Comparison of ENCODE assay signal across 10 cellular contexts in genomic region chr20:460707-461106, GRCh38. TPM values are rescaled to one million over a fixed set of nuclear protein-coding genes. Genes with fewer than 3 reads are reported as not detected.
A peak's percentile ranks its signal among the peaks of the same experiment; 100 is the strongest.
DNase-seq lines count a peak whose midpoint lies in the region; ATAC-seq and TF ChIP-seq lines count a peak whose summit lies in the region.
"Had no signal": no experiment of that assay in that cellular context is flagged by ENCODE, and none has a peak within 500 bp of the region (broad histone marks: within the 10 kb centered on the region; RNA-seq: fewer than 3 reads in every experiment).

No MANE protein-coding gene starts in this region.

- H3K9me2 ChIP-seq in hepatocyte (replicated peaks; ENCODE audit: insufficient read depth), result no peaks in the 10 kb centered on the region

- TF ChIP-seq POLR2A in heart left ventricle (IDR thresholded peaks at IDR 0.05) (no peak), thyroid gland (IDR thresholded peaks at IDR 0.05) (no peak)

- H3K4me1 ChIP-seq in heart left ventricle (peaks cover 10 to 51% (median 37%) of the 10 kb centered on the region in 12 donors), right atrium auricular region (peaks cover 0 to 39% of the 10 kb centered on the region in 2 donors), hepatocyte (ENCODE audit: insufficient read depth) (peaks cover 16% of the 10 kb centered on the region), thyroid gland (peaks cover 20 to 23% of the 10 kb centered on the region in 2 donors)

- no peak overlapping the region for H3K27ac Mint-ChIP-seq in activated B cell treated with CpG ODN at 0.5 μM for 24 hours

- H3K4me1 Mint-ChIP-seq in activated B cell treated with CpG ODN at 0.5 μM for 24 hours, result peaks cover 26% of the 10 kb centered on the region

- H3K9me3 ChIP-seq in heart left ventricle, result no peaks in the 10 kb centered on the region
- H3K9me3 ChIP-seq in right atrium auricular region, result no peaks in the 10 kb centered on the region
- no peaks in the 10 kb centered on the region for H3K9me3 ChIP-seq in hepatocyte (ENCODE audit: low read depth)
- no peaks in the 10 kb centered on the region for H3K9me3 ChIP-seq in thyroid gland

- H3K36me3 ChIP-seq in heart left ventricle (no peaks in the 10 kb centered on the region), right atrium auricular region (no peaks in the 10 kb centered on the region), hepatocyte (replicated peaks; ENCODE audit: insufficient read depth, low read depth) (no peaks in the 10 kb centered on the region), thyroid gland (no peaks in the 10 kb centered on the region)

- H3K79me2 ChIP-seq in hepatocyte, result peaks cover 61% of the 10 kb centered on the region

- POLR2A ChIA-PET in activated B cell treated with CpG ODN at 0.5 μM for 24 hours (lab: Charles Lee), result interaction anchor here (0.7 kb wide), 1 partner anchor 53 kb away, joined by 3 read pairs; no protein-coding TSS in a partner anchor

- peaks cover 9% of the 10 kb centered on the region for H3K36me3 Mint-ChIP-seq in activated B cell treated with CpG ODN at 0.5 μM for 24 hours (ENCODE audit: low read depth)

- ATAC-seq in heart left ventricle (peak in 1 of 4 donors; percentile 36), activated B cell treated with CpG ODN at 0.5 μM for 24 hours (ENCODE audit: low read depth) (no peak)

- TF ChIP-seq CTCF in heart left ventricle (IDR thresholded peaks at IDR 0.05) (no peak), right atrium auricular region (IDR thresholded peaks at IDR 0.05) (no peak), activated B cell treated with CpG ODN at 0.5 μM for 24 hours (IDR thresholded peaks at IDR 0.05) (no peak), hepatocyte (IDR thresholded peaks at IDR 0.05; ENCODE audit: poor library complexity) (no peak), thyroid gland (IDR thresholded peaks at IDR 0.05) (no peak)

- DNase-seq in heart left ventricle (no peak), right atrium auricular region (ENCODE audit: low spot score) (no peak), activated B cell treated with CpG ODN at 0.5 μM for 24 hours (no peak), hepatocyte (ENCODE audit: low spot score) (no peak), thyroid gland (peak; percentile 23 to 25), hippocampal formation (lab: John Stamatoyannopoulos, UW) (no peak), DMS114 treated with DMSO at 0.1 percent for 48 hours (lab: John Stamatoyannopoulos, UW; ENCODE audit: unreplicated experiment) (no peak), ecto neural progenitor cell (ENCODE audit: low spot score) (no peak)
- DNase-seq: cerebellar nuclear complex, NCI-H2029 had no signal

- H3K27me3 ChIP-seq in heart left ventricle (no peaks in the 10 kb centered on the region), right atrium auricular region (no peaks in the 10 kb centered on the region), hepatocyte (no peaks in the 10 kb centered on the region), thyroid gland (no peaks in the 10 kb centered on the region)

- peak overlapping the region; percentile 35 for H3K4me3 Mint-ChIP-seq in activated B cell treated with CpG ODN at 0.5 μM for 24 hours

- 28 to 50% (median 39%) methylated on average over 2 of the region's 2 CpGs for WGBS in heart left ventricle, 4 donors
- WGBS in hepatocyte (ENCODE audit: low lambda C conversion rate, missing lambda C conversion rate), result 82% methylated on average over 2 of the region's 2 CpGs
- 63 to 72% methylated on average over 2 of the region's 2 CpGs for whole genome bisulfite sequencing in thyroid gland, 2 donors

- H3K4me2 ChIP-seq in hepatocyte, result peak overlapping the region; percentile 93

- H3K27me3 Mint-ChIP-seq in activated B cell treated with CpG ODN at 0.5 μM for 24 hours, result no peaks in the 10 kb centered on the region

- intact Hi-C loops in heart left ventricle (cut with DNase I) (loop anchor here in 3 of 10 donors (5.0 kb wide), 2 partner anchors 53 to 108 kb away; partner anchors contain the start of gene RBCK1 (in 3 of the 3)), activated B cell treated with CpG ODN at 0.5 μM for 24 hours (cut with micrococcal nuclease) (no loop called here), thyroid gland (cut with DNase I) (loop anchor here (10.0 kb wide), 2 partner anchors 56 to 184 kb away; partner anchors contain the start of gene RBCK1)

- no peaks in the 10 kb centered on the region for H3K9me3 Mint-ChIP-seq in activated B cell treated with CpG ODN at 0.5 μM for 24 hours

- H3K27ac ChIP-seq in heart left ventricle, result peak overlapping the region in 5 of 12 donors; percentile 1 to 96 (median 90)
- H3K27ac ChIP-seq in right atrium auricular region, result peak overlapping the region in 1 of 2 donors; percentile 5
- no peak overlapping the region for H3K27ac ChIP-seq in hepatocyte
- H3K27ac ChIP-seq in thyroid gland, result peak overlapping the region in 1 of 3 donors; percentile 40

- H2AFZ ChIP-seq in hepatocyte, result no peak overlapping the region

- peaks cover 59% of the 10 kb centered on the region for H4K20me1 ChIP-seq in hepatocyte (ENCODE audit: insufficient read depth, poor library complexity, severe bottlenecking)

- peak overlapping the region in 10 of 12 donors; percentile 55 to 95 (median 88) for H3K4me3 ChIP-seq in heart left ventricle
- no peak overlapping the region for H3K4me3 ChIP-seq in right atrium auricular region
- H3K4me3 ChIP-seq in hepatocyte, result peak overlapping the region; percentile 92
- H3K4me3 ChIP-seq in thyroid gland (replicated peaks in 1 of 3), result no peak overlapping the region

- CTCF ChIA-PET in activated B cell treated with CpG ODN at 0.5 μM for 24 hours (lab: Charles Lee), result no interaction called here

RNA-seq across cellular contexts. Expression of gene TBC1D20, which starts 1.6 kb away (rescaled TPM):
- 10 to 100 TPM; 19.0 to 38.9 (median 26.3) TPM for total RNA-seq in heart left ventricle
- 10 to 100 TPM in 1 of 2 donors, 1 to 10 TPM in 1; 9.3 to 25.5 TPM for polyA plus RNA-seq in heart left ventricle
- 10 to 100 TPM; 24.3 to 27.0 TPM for total RNA-seq in right atrium auricular region
- 21.4 and 24.1 TPM in 2 replicates for total RNA-seq in activated B cell treated with CpG ODN at 0.5 μM for 24 hours
- 29.3 and 32.8 TPM in 2 replicates for total RNA-seq in hepatocyte
- polyA plus RNA-seq in hepatocyte, result 33.9 and 35.8 TPM in 2 replicates
- total RNA-seq in thyroid gland, result 10 to 100 TPM; 34.1 to 40.5 (median 35.6) TPM

RNA-seq across cellular contexts. Expression of gene RBCK1, which starts 52.6 kb away (rescaled TPM):
- total RNA-seq in heart left ventricle, result 10 to 100 TPM; 37.0 to 77.7 (median 47.1) TPM
- 10 to 100 TPM; 50.6 to 60.9 TPM for polyA plus RNA-seq in heart left ventricle
- 10 to 100 TPM; 43.6 to 48.8 TPM for total RNA-seq in right atrium auricular region
- 92.7 and 100 TPM in 2 replicates for total RNA-seq in activated B cell treated with CpG ODN at 0.5 μM for 24 hours
- total RNA-seq in hepatocyte, result 56.8 and 76.4 TPM in 2 replicates
- polyA plus RNA-seq in hepatocyte, result 80.8 and 90.1 TPM in 2 replicates
- total RNA-seq in thyroid gland, result 10 to 100 TPM; 49.2 to 90.2 (median 71.0) TPM

Comparison
In these comparisons a context has a peak if more than half of its experiments do, and no peak if none do; other contexts are left out.
1. H3K4me3 ChIP-seq: peak in heart left ventricle (10 of 12) and hepatocyte (single experiment); none in right atrium auricular region (0 of 2) and thyroid gland (0 of 3).
2. DNase-seq: peak in thyroid gland (2 of 2); none in heart left ventricle (0 of 5), right atrium auricular region (single experiment), activated B cell treated with CpG ODN at 0.5 μM for 24 hours (single experiment), hepatocyte (single experiment), hippocampal formation (0 of 2), DMS114 treated with DMSO at 0.1 percent for 48 hours (single experiment) and ecto neural progenitor cell (single experiment).